Comparison of ENCODE assay signal across 28 cellular contexts in the genomic region with DNA sequence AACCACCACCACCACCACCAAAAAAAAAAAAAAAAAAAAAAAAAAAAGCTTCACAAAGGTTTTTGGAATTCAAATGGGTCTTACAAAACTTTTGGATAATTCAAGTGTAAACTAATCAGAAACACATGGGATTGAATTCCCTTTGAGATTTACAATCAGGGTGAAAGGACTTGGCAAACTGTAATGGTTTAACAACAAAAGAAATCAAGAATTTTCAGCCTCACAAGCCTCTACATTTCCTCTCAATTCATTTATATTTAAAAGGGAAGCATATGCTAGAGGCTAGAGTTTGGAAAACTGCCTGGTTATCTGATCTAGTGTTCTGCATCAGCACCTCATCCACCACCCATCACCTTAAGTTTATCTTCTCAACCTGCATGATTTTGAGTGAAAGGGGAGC.
DNase-seq lines count a peak whose midpoint lies in the region; ATAC-seq lines count a peak whose summit lies in the region.
"Had no signal": no experiment of that assay in that cellular context is flagged by ENCODE, and none has a peak within 500 bp of the region (broad histone marks: within the 10 kb centered on the region; RNA-seq: fewer than 3 reads in every experiment).

No MANE protein-coding gene starts in this region.

- peak overlapping the region; percentile 8 for H3K27ac ChIP-seq in cingulate gyrus (ENCODE audit: low read depth, low read length)
- H3K27ac ChIP-seq: BLaER1 treated with 17β-estradiol and CSF1 and Interleukin-3, amounts not matched to agents 10 nM and 100 nM; foreskin keratinocyte; hepatocyte; neural progenitor cell; psoas muscle; SJCRH30; skin epidermis; VCaP had no signal

- no peak overlapping the region for H3K27ac Mint-ChIP-seq in stimulated activated memory B cell treated with anti-CD40 and anti-IgM and Interleukin-4, amounts not matched to agents 10 μg/mL and 1 μg/mL and 100 μg/mL, for 72 hours
- H3K27ac Mint-ChIP-seq: neural progenitor cell, T-helper 17 cell had no signal

- ATAC-seq in sciatic nerve, result peak; percentile 11
- ATAC-seq in stimulated activated memory B cell treated with anti-CD40 and anti-IgM and Interleukin-4, amounts not matched to agents 10 μg/mL and 1 μg/mL and 100 μg/mL, for 72 hours, result no peak
- ATAC-seq: foreskin keratinocyte, PC-3, psoas muscle, T-helper 17 cell had no signal

- no peaks in the 10 kb centered on the region for H3K27me3 Mint-ChIP-seq in stimulated activated memory B cell treated with anti-CD40 and anti-IgM and Interleukin-4, amounts not matched to agents 10 μg/mL and 1 μg/mL and 100 μg/mL, for 72 hours

- intact Hi-C loops in sciatic nerve (cut with DNase I), result no loop called here

- no peaks in the 10 kb centered on the region for H3K36me3 Mint-ChIP-seq in stimulated activated memory B cell treated with anti-CD40 and anti-IgM and Interleukin-4, amounts not matched to agents 10 μg/mL and 1 μg/mL and 100 μg/mL, for 72 hours
- H3K36me3 Mint-ChIP-seq: neural progenitor cell had no signal

- DNase-seq in EL (peak; percentile 41), M059J (ENCODE audit: low read depth) (peak; percentile 74), sciatic nerve (ENCODE audit: low spot score) (no peak), NCI-H1417 treated with DMSO at 0.1 percent for 48 hours (lab: John Stamatoyannopoulos, UW) (no peak)
- no peak for DNase-seq in activated CD4-positive, alpha-beta T cell treated with anti-CD3 and anti-CD28 coated beads, Interleukin-2, amount 50 U/mL, for 48 hours
- DNase-seq: activated gamma-delta T cell treated with Interleukin-2 at 50 U/mL for 16 hours; amygdala; Calu3; cerebellar nuclear complex; effector CD8-positive, alpha-beta T cell; foreskin keratinocyte; MG63; NCI-H1694 treated with DMSO at 0.1 percent for 48 hours; NCI-H2227 treated with DMSO at 0.1 percent for 48 hours; NCI-H82; PC-3; psoas muscle; SJCRH30; stimulated activated naive CD4-positive, alpha-beta T cell treated with Interleukin-2 at 50 U/mL for 16 hours; T-helper 17 cell; transverse colon had no signal

- no peaks in the 10 kb centered on the region for H3K4me1 Mint-ChIP-seq in stimulated activated memory B cell treated with anti-CD40 and anti-IgM and Interleukin-4, amounts not matched to agents 10 μg/mL and 1 μg/mL and 100 μg/mL, for 72 hours
- H3K4me1 Mint-ChIP-seq: neural progenitor cell, T-helper 17 cell had no signal

- H3K4me3 Mint-ChIP-seq in stimulated activated memory B cell treated with anti-CD40 and anti-IgM and Interleukin-4, amounts not matched to agents 10 μg/mL and 1 μg/mL and 100 μg/mL, for 72 hours, result no peak overlapping the region
- H3K4me3 Mint-ChIP-seq: neural progenitor cell, T-helper 17 cell had no signal

- H3K9me3 Mint-ChIP-seq in stimulated activated memory B cell treated with anti-CD40 and anti-IgM and Interleukin-4, amounts not matched to agents 10 μg/mL and 1 μg/mL and 100 μg/mL, for 72 hours, result no peaks in the 10 kb centered on the region
- H3K9me3 Mint-ChIP-seq: neural progenitor cell had no signal

Comparison
In these comparisons a context has a peak if more than half of its experiments do, and no peak if none do; other contexts are left out.
1. DNase-seq: peak in EL (single experiment) and M059J (single experiment); none in sciatic nerve (single experiment), NCI-H1417 treated with DMSO at 0.1 percent for 48 hours (single experiment) and activated CD4-positive, alpha-beta T cell treated with anti-CD3 and anti-CD28 coated beads, Interleukin-2, amount 50 U/mL, for 48 hours (0 of 2).